In the genomic region with DNA sequence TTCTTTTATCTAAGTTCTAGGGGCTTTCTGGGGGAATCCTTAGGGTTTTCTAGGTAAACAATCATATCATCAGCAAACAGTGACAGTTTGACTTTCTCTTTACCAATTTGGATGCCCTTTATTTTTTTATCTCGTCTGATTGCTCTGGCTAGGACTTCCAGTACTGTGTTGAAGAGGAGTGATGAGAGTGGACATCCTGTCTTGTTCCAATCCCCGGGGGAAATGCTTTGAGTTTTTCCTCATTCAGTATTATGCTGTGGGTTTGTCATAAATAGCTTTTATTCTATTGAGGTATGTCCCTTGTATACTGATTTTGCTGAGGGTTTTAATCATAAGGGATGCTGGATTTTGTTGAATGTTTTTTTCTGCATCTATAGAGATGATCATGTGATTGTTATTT, we compare ENCODE assay signal across 9 cellular contexts.
"Had no signal": no experiment of that assay in that cellular context is flagged by ENCODE, and none has a peak within 500 bp of the region (broad histone marks: within the 10 kb centered on the region; RNA-seq: fewer than 3 reads in every experiment).

No MANE protein-coding gene starts in this region.

- DNase-seq: GM23248, GOT3, H7, H9, HCEC 1CT, HFFc6 had no signal

- H3K36me3 ChIP-seq: HAP-1 had no signal

- H3K27ac ChIP-seq: GM23248 had no signal

- H3K9me3 ChIP-seq: HAP-1 had no signal

- ATAC-seq: GM23338, HCT116 had no signal

- H3K4me1 ChIP-seq: HAP-1 had no signal

- H3K4me3 ChIP-seq: GM23248, GM23338, HAP-1 had no signal
